2 cellular contexts compared by ENCODE assay signal in genomic region chr3:149493315-149494021, GRCh38.
TF ChIP-seq lines count a peak whose summit lies in the region.

No MANE protein-coding gene starts in this region.

TF ChIP-seq in A549, 52 proteins besides CTCF, POLR2A, EP300 and RAD21:
- TF ChIP-seq FOSL2 (IDR thresholded peaks at IDR 0.05): no peak
- no peak for TF ChIP-seq FOSL2 (CRISPR knock-in tag; IDR thresholded peaks at IDR 0.05)
- TF ChIP-seq JUNB (IDR thresholded peaks at IDR 0.05): no peak
- TF ChIP-seq HOXB13 (CRISPR knock-in tag; IDR thresholded peaks at IDR 0.05; ENCODE audit: low read depth): no peak
- peak; percentile 67; the same call in 1 of the 2 replicates for TF ChIP-seq KDM1A (IDR thresholded peaks at IDR 0.05; ENCODE audit: low read depth)
- TF ChIP-seq SMC3 (IDR thresholded peaks at IDR 0.05): no peak
- no peak for TF ChIP-seq GATA3 (IDR thresholded peaks at IDR 0.05; ENCODE audit: borderline replicate concordance)

TF ChIP-seq in HCT116, 20 proteins besides CTCF, POLR2A, EP300 and RAD21:
- TF ChIP-seq YY1 (IDR thresholded peaks at IDR 0.05; ENCODE audit: extremely low read depth, insufficient replicate concordance, low read depth, low read length): no peak
- TF ChIP-seq SRF (IDR thresholded peaks at IDR 0.05; ENCODE audit: low read depth): no peak
- TF ChIP-seq ELF1 (IDR thresholded peaks at IDR 0.05; ENCODE audit: borderline replicate concordance, low read depth): no peak
- TF ChIP-seq ZFX (IDR thresholded peaks at IDR 0.05): no peak
- no peak for TF ChIP-seq REST (IDR thresholded peaks at IDR 0.05; ENCODE audit: low read depth)
- no peak for TF ChIP-seq JUND (IDR thresholded peaks at IDR 0.05)
- TF ChIP-seq MAX (IDR thresholded peaks at IDR 0.05): no peak
